Comparison of ENCODE assay signal across 1 cellular context in genomic region chr20:36647194-36648121, GRCh38.
TF ChIP-seq lines count a peak whose summit lies in the region.

No MANE protein-coding gene starts in this region.

TF ChIP-seq in HepG2, 621 proteins besides CTCF, POLR2A, EP300 and RAD21 (continued from another document and continues in another):
- TF ChIP-seq ATF4 (CRISPR knock-in tag; IDR thresholded peaks at IDR 0.05) = no peak
- TF ChIP-seq ZSCAN21 (CRISPR knock-in tag; IDR thresholded peaks at IDR 0.05; ENCODE audit: borderline replicate concordance) = no peak
- peak; percentile 23; the same call in 1 of the 2 replicates for TF ChIP-seq SALL1 (CRISPR knock-in tag; IDR thresholded peaks at IDR 0.05)
- TF ChIP-seq ZNF484 (CRISPR knock-in tag; IDR thresholded peaks at IDR 0.05; ENCODE audit: borderline replicate concordance, low read depth) = no peak
- TF ChIP-seq ZNF678 (CRISPR knock-in tag; IDR thresholded peaks at IDR 0.05) = no peak
- peak; percentile 34; the same call in 1 of the 2 replicates for TF ChIP-seq THAP9 (CRISPR knock-in tag; IDR thresholded peaks at IDR 0.05; ENCODE audit: borderline replicate concordance)
- no peak for TF ChIP-seq ZBTB3 (CRISPR knock-in tag; IDR thresholded peaks at IDR 0.05; ENCODE audit: borderline replicate concordance, low read depth)
- TF ChIP-seq HNF1A (IDR thresholded peaks at IDR 0.05; ENCODE audit: low read depth) = peak; percentile 85
- peak; percentile 80; the same call in 1 of the 2 replicates for TF ChIP-seq HNF1A (CRISPR knock-in tag; IDR thresholded peaks at IDR 0.05; ENCODE audit: borderline replicate concordance)
- peak; percentile 85; the same call in 1 of the 2 replicates for TF ChIP-seq ZNF136 (CRISPR knock-in tag; IDR thresholded peaks at IDR 0.05; ENCODE audit: low read depth)
- TF ChIP-seq MIXL1 (CRISPR knock-in tag; IDR thresholded peaks at IDR 0.05) = no peak
- TF ChIP-seq ZBTB4 (CRISPR knock-in tag; IDR thresholded peaks at IDR 0.05; ENCODE audit: borderline replicate concordance) = 0 out of 2 replicates have a peak, but pooled peaks have one; percentile 38
- no peak for TF ChIP-seq ZNF296 (CRISPR knock-in tag; conservative IDR thresholded peaks at IDR 0.05)
- no peak for TF ChIP-seq ZBTB37 (CRISPR knock-in tag; IDR thresholded peaks at IDR 0.05)
- TF ChIP-seq ZFX (CRISPR knock-in tag; IDR thresholded peaks at IDR 0.05; ENCODE audit: low read depth) = peak; percentile 30; the same call in 1 of the 2 replicates
- TF ChIP-seq PHF21A (CRISPR knock-in tag; IDR thresholded peaks at IDR 0.05) = 0 out of 2 replicates have a peak, but pooled peaks have one; percentile 11
- TF ChIP-seq ZNF709 (CRISPR knock-in tag; IDR thresholded peaks at IDR 0.05) = no peak; the same call in 1 of the 2 replicates
- no peak for TF ChIP-seq ZSCAN22 (CRISPR knock-in tag; IDR thresholded peaks at IDR 0.05)
- TF ChIP-seq THAP8 (CRISPR knock-in tag; IDR thresholded peaks at IDR 0.05; ENCODE audit: borderline replicate concordance) = no peak
- no peak for TF ChIP-seq SP4 (CRISPR knock-in tag; IDR thresholded peaks at IDR 0.05)
- TF ChIP-seq POLR2G (IDR thresholded peaks at IDR 0.05; ENCODE audit: low read depth, low read length) = 0 out of 2 replicates have a peak, but pooled peaks have one; percentile 51
- TF ChIP-seq ATAD3A (CRISPR knock-in tag; IDR thresholded peaks at IDR 0.05) = no peak
- TF ChIP-seq FOXM1 (CRISPR knock-in tag; IDR thresholded peaks at IDR 0.05) = no peak
- no peak for TF ChIP-seq ZNF83 (CRISPR knock-in tag; IDR thresholded peaks at IDR 0.05; ENCODE audit: borderline replicate concordance)
- peak; percentile 43; the same call in 1 of the 2 replicates for TF ChIP-seq TGIF2 (CRISPR knock-in tag; IDR thresholded peaks at IDR 0.05)
- no peak for TF ChIP-seq IRF2 (CRISPR knock-in tag; IDR thresholded peaks at IDR 0.05)
- no peak for TF ChIP-seq MAX (IDR thresholded peaks at IDR 0.05)
- no peak for TF ChIP-seq FOXC1 (CRISPR knock-in tag; IDR thresholded peaks at IDR 0.05; ENCODE audit: borderline replicate concordance)
- no peak for TF ChIP-seq PAX8 (CRISPR knock-in tag; IDR thresholded peaks at IDR 0.05; ENCODE audit: borderline replicate concordance)
- peak; percentile 65 for TF ChIP-seq FOXP4 (CRISPR knock-in tag; IDR thresholded peaks at IDR 0.05)
- TF ChIP-seq ARNT (IDR thresholded peaks at IDR 0.05) = no peak
- no peak for TF ChIP-seq AHDC1 (CRISPR knock-in tag; IDR thresholded peaks at IDR 0.05; ENCODE audit: borderline replicate concordance)
- no peak for TF ChIP-seq ZNF367 (CRISPR knock-in tag; IDR thresholded peaks at IDR 0.05; ENCODE audit: borderline replicate concordance)
